Comparison of ENCODE assay signal across 10 cellular contexts in genomic region chr18:48938827-48939367, GRCh38. TPM values are rescaled to one million over a fixed set of nuclear protein-coding genes. Genes with fewer than 3 reads are reported as not detected.
DNase-seq lines count a peak whose midpoint lies in the region; TF ChIP-seq lines count a peak whose summit lies in the region.
"Had no signal": no experiment of that assay in that cellular context is flagged by ENCODE, and none has a peak within 500 bp of the region (broad histone marks: within the 10 kb centered on the region; RNA-seq: fewer than 3 reads in every experiment).

No MANE protein-coding gene starts in this region.

- in situ Hi-C loops in ACHN (cut with HindIII; ENCODE audit: low pct_ligation_motif_present, low pct_unique_long_range_greater_than_20kb, low sequenced_read_pairs), result loop anchor here (25.0 kb wide), 1 partner anchor 248 kb away; no protein-coding TSS in a partner anchor

- no peaks in the 10 kb centered on the region for H3K27me3 ChIP-seq in tibial artery

- H3K9me3 ChIP-seq in tibial artery, result no peaks in the 10 kb centered on the region

- peak overlapping the region; percentile 51 for H3K4me3 Mint-ChIP-seq in T-helper 2 cell treated with Interferon-gamma antibody and Interleukin-4, amounts not matched to agents 5 μg/mL and 100 μg/mL, for 36 hours
- H3K4me3 Mint-ChIP-seq in mesothelial cell of epicardium, result peak overlapping the region; percentile 51
- H3K4me3 Mint-ChIP-seq in activated T-cell treated with anti-CD3 and anti-CD28 coated beads, Interleukin-2, amount 50 U/mL, for 24 hours, result no peak overlapping the region

- intact Hi-C loops in tibial artery (cut with DNase I; ENCODE audit: low total_unique reads), result no loop called here

- H3K4me1 ChIP-seq in tibial artery, result peaks cover 0 to 100% (median 97%) of the 10 kb centered on the region in 4 donors

- peaks cover 66% of the 10 kb centered on the region for H3K36me3 Mint-ChIP-seq in T-helper 2 cell treated with Interferon-gamma antibody and Interleukin-4, amounts not matched to agents 5 μg/mL and 100 μg/mL, for 36 hours (ENCODE audit: low read depth)
- H3K36me3 Mint-ChIP-seq in mesothelial cell of epicardium, result peaks cover 10% of the 10 kb centered on the region
- peaks cover 37% of the 10 kb centered on the region for H3K36me3 Mint-ChIP-seq in activated T-cell treated with anti-CD3 and anti-CD28 coated beads, Interleukin-2, amount 50 U/mL, for 24 hours (ENCODE audit: low read depth)

- no peaks in the 10 kb centered on the region for H3K9me3 Mint-ChIP-seq in T-helper 2 cell treated with Interferon-gamma antibody and Interleukin-4, amounts not matched to agents 5 μg/mL and 100 μg/mL, for 36 hours
- no peaks in the 10 kb centered on the region for H3K9me3 Mint-ChIP-seq in mesothelial cell of epicardium
- no peaks in the 10 kb centered on the region for H3K9me3 Mint-ChIP-seq in activated T-cell treated with anti-CD3 and anti-CD28 coated beads, Interleukin-2, amount 50 U/mL, for 24 hours
- H3K9me3 Mint-ChIP-seq: activated naive CD8-positive, alpha-beta T cell treated with anti-CD3 and anti-CD28 coated beads, Interleukin-2, amount 50 U/mL, for 24 hours had no signal

- TF ChIP-seq CTCF in mesothelial cell of epicardium (IDR thresholded peaks at IDR 0.05; ENCODE audit: unreplicated experiment), result no peak
- no peak for TF ChIP-seq CTCF in tibial artery (IDR thresholded peaks at IDR 0.05)

- no peak for DNase-seq in T-helper 2 cell treated with Interferon-gamma antibody and Interleukin-4, amounts not matched to agents 5 μg/mL and 100 μg/mL, for 36 hours (ENCODE audit: low spot score)
- DNase-seq in T-helper 2 cell (no peak), mesothelial cell of epicardium (ENCODE audit: low spot score in 2 of 2, unreplicated experiment in 2 of 2) (no peak), tibial artery (no peak), HCEC 1CT (no peak), ACHN (no peak)
- no peak for DNase-seq in activated T-cell treated with anti-CD3 and anti-CD28 coated beads, Interleukin-2, amount 50 U/mL, for 24 hours
- DNase-seq: activated naive CD8-positive, alpha-beta T cell treated with anti-CD3 and anti-CD28 coated beads, Interleukin-2, amount 50 U/mL, for 24 hours; NCI-H524 treated with DMSO at 0.1 percent for 48 hours had no signal

- no peaks in the 10 kb centered on the region for H3K27me3 Mint-ChIP-seq in T-helper 2 cell treated with Interferon-gamma antibody and Interleukin-4, amounts not matched to agents 5 μg/mL and 100 μg/mL, for 36 hours (ENCODE audit: low read depth)
- no peaks in the 10 kb centered on the region for H3K27me3 Mint-ChIP-seq in mesothelial cell of epicardium (ENCODE audit: low read depth)
- H3K27me3 Mint-ChIP-seq in activated T-cell treated with anti-CD3 and anti-CD28 coated beads, Interleukin-2, amount 50 U/mL, for 24 hours, result no peaks in the 10 kb centered on the region
- H3K27me3 Mint-ChIP-seq: activated naive CD8-positive, alpha-beta T cell treated with anti-CD3 and anti-CD28 coated beads, Interleukin-2, amount 50 U/mL, for 24 hours had no signal

- peaks cover 86% of the 10 kb centered on the region for H3K4me1 Mint-ChIP-seq in T-helper 2 cell treated with Interferon-gamma antibody and Interleukin-4, amounts not matched to agents 5 μg/mL and 100 μg/mL, for 36 hours (ENCODE audit: low read depth)
- H3K4me1 Mint-ChIP-seq in mesothelial cell of epicardium, result peaks cover 95% of the 10 kb centered on the region
- peaks cover 90% of the 10 kb centered on the region for H3K4me1 Mint-ChIP-seq in activated T-cell treated with anti-CD3 and anti-CD28 coated beads, Interleukin-2, amount 50 U/mL, for 24 hours (ENCODE audit: low read depth)

- H3K27ac ChIP-seq in cingulate gyrus (ENCODE audit: low read depth, low read length) (peak overlapping the region; percentile 43), tibial artery (peak overlapping the region; percentile 88 to 99)

- peaks cover 0 to 13% (median 4%) of the 10 kb centered on the region in 3 donors for H3K36me3 ChIP-seq in tibial artery

- peak overlapping the region; percentile 31 for H3K27ac Mint-ChIP-seq in T-helper 2 cell treated with Interferon-gamma antibody and Interleukin-4, amounts not matched to agents 5 μg/mL and 100 μg/mL, for 36 hours
- peak overlapping the region; percentile 94 for H3K27ac Mint-ChIP-seq in mesothelial cell of epicardium
- no peak overlapping the region for H3K27ac Mint-ChIP-seq in activated T-cell treated with anti-CD3 and anti-CD28 coated beads, Interleukin-2, amount 50 U/mL, for 24 hours
- H3K27ac Mint-ChIP-seq: activated naive CD8-positive, alpha-beta T cell treated with anti-CD3 and anti-CD28 coated beads, Interleukin-2, amount 50 U/mL, for 24 hours had no signal

- H3K4me3 ChIP-seq in tibial artery, result peak overlapping the region; percentile 58 to 98

RNA-seq across cellular contexts. Expression of gene SMAD7, which starts 11.9 kb away (rescaled TPM):
- total RNA-seq in mesothelial cell of epicardium, result 75.5 to 77.6 TPM (median 76.8 TPM) in 3 replicates
